ENCODE assay signal across 29 cellular contexts in the genomic region with DNA sequence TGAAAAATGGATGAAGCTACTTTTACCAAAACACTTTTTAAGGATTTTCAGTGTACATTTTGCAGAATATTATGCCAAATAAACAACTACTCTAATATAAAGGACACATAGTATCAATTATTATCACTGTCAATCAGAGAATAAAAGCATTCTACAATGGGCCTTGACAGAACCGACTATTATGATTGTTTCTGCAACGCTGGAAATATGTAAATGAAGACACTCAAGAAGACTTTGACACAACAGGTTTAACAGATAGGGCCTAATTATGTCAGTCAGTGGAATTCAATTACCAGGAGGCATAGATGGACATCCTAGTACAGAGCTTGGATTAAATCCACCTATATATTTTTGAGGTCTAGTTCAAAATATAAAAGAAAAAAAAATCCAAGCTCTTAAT. TPM values are rescaled to one million over a fixed set of nuclear protein-coding genes. Genes with fewer than 3 reads are reported as not detected.
"Had no signal": no experiment of that assay in that cellular context is flagged by ENCODE, and none has a peak within 500 bp of the region (broad histone marks: within the 10 kb centered on the region; RNA-seq: fewer than 3 reads in every experiment).

No MANE protein-coding gene starts in this region.

- H3K27ac Mint-ChIP-seq: dendritic cell treated with granulocyte-macrophage colony-stimulating factor and Interleukin-4, amounts not matched to agents 40 ng/mL and 50 ng/mL, for 4 days; effector memory CD8-positive, alpha-beta T cell; endodermal cell; mesothelial cell of epicardium; naive B cell had no signal

- H3K4me3 Mint-ChIP-seq: dendritic cell treated with granulocyte-macrophage colony-stimulating factor and Interleukin-4, amounts not matched to agents 40 ng/mL and 50 ng/mL, for 4 days; effector memory CD8-positive, alpha-beta T cell; endodermal cell; mesothelial cell of epicardium; naive B cell had no signal

- H3K4me1 Mint-ChIP-seq: mesothelial cell of epicardium, naive B cell had no signal

- H3K27me3 Mint-ChIP-seq: dendritic cell treated with granulocyte-macrophage colony-stimulating factor and Interleukin-4, amounts not matched to agents 40 ng/mL and 50 ng/mL, for 4 days; effector memory CD8-positive, alpha-beta T cell; naive B cell had no signal

- H3K9me3 ChIP-seq: colonic mucosa, esophagus squamous epithelium, gastrocnemius medialis, heart right ventricle, left lung, lower lobe of right lung, mucosa of descending colon had no signal

- H3K27ac ChIP-seq: colonic mucosa, epithelial cell of prostate, esophagus squamous epithelium, gastrocnemius medialis, heart right ventricle, left lung, lower lobe of right lung had no signal

- H3K4me3 ChIP-seq: colonic mucosa, esophagus squamous epithelium, gastrocnemius medialis, heart right ventricle, left lung, lower lobe of right lung, mucosa of descending colon had no signal

- FAIRE-seq: endometrium, islet of Langerhans, keratinocyte had no signal

- H3K9me3 Mint-ChIP-seq: dendritic cell treated with granulocyte-macrophage colony-stimulating factor and Interleukin-4, amounts not matched to agents 40 ng/mL and 50 ng/mL, for 4 days; effector memory CD8-positive, alpha-beta T cell; endodermal cell; mesothelial cell of epicardium; naive B cell had no signal

- H3K36me3 Mint-ChIP-seq: mesothelial cell of epicardium, naive B cell had no signal

- H3K4me1 ChIP-seq: colonic mucosa, esophagus squamous epithelium, gastrocnemius medialis, heart right ventricle, left lung, lower lobe of right lung had no signal

- H3K36me3 ChIP-seq: colonic mucosa, esophagus squamous epithelium, gastrocnemius medialis, heart right ventricle, left lung, lower lobe of right lung had no signal

- ATAC-seq: effector memory CD8-positive, alpha-beta T cell; esophagus mucosa; gastrocnemius medialis; heart right ventricle; left cardiac atrium; left lung; left ventricle myocardium superior; lower lobe of right lung; mucosa of descending colon had no signal

- H3K27me3 ChIP-seq: colonic mucosa, esophagus squamous epithelium, gastrocnemius medialis, heart right ventricle, left lung had no signal

- DNase-seq: colonic mucosa; cortex of kidney; effector CD8-positive, alpha-beta T cell; effector memory CD8-positive, alpha-beta T cell; endodermal cell; erythroblast; esophagus squamous epithelium; foreskin fibroblast; foreskin melanocyte; gastrocnemius medialis; glutamatergic neuron; head of caudate nucleus; heart right ventricle; hippocampal formation; left cardiac atrium; left lung; left ventricle myocardium superior; lower lobe of right lung; mesenchymal stem cell; mucosa of descending colon; naive B cell had no signal

RNA-seq across cellular contexts. Expression of gene SOX5, which starts 58.7 kb away (rescaled TPM):
- total RNA-seq: lung microvascular endothelial cell had no signal
- polyA plus RNA-seq: keratinocyte had no signal
